In genomic region chr1:32864375-32865019, GRCh38 we compare ENCODE assay signal across 14 cellular contexts. TPM values are rescaled to one million over a fixed set of nuclear protein-coding genes. Genes with fewer than 3 reads are reported as not detected.
"Had no signal": no experiment of that assay in that cellular context is flagged by ENCODE, and none has a peak within 500 bp of the region (broad histone marks: within the 10 kb centered on the region; RNA-seq: fewer than 3 reads in every experiment).

No MANE protein-coding gene starts in this region.

- ATAC-seq: activated naive CD4-positive, alpha-beta T cell treated with anti-CD3 and anti-CD28 coated beads, Interleukin-2, amount 50 U/mL, for 72 hours; stimulated activated naive CD8-positive, alpha-beta T cell treated with anti-CD3 and anti-CD28 coated beads, Interleukin-15, amount 100 ng/mL, for 72 hours had no signal

- H3K4me1 Mint-ChIP-seq: activated CD4-positive, alpha-beta T cell treated with anti-CD3 and anti-CD28 coated beads, Interleukin-2, amount 10 ng/mL, durations not matched to agents 7 days and 5 days had no signal

- H3K9me3 ChIP-seq: testis had no signal

- H3K27me3 ChIP-seq: testis had no signal

- H3K4me3 Mint-ChIP-seq: activated B cell treated with CpG ODN at 0.5 μM for 24 hours; activated CD4-positive, alpha-beta T cell treated with anti-CD3 and anti-CD28 coated beads, Interleukin-2, amount 10 ng/mL, durations not matched to agents 7 days and 5 days; nephron progenitor cell; stimulated activated naive CD8-positive, alpha-beta T cell treated with anti-CD3 and anti-CD28 coated beads, Interleukin-15, amount 100 ng/mL, for 72 hours; T-helper 1 cell treated with Interleukin-12 subunit alpha and Interleukin-12 subunit beta and Interleukin-4 antibody, amounts not matched to agents 30 μg/mL and 1 μg/mL, for 36 hours had no signal

- H3K27ac Mint-ChIP-seq: activated B cell treated with CpG ODN at 0.5 μM for 24 hours; activated CD4-positive, alpha-beta T cell treated with anti-CD3 and anti-CD28 coated beads, Interleukin-2, amount 10 ng/mL, durations not matched to agents 7 days and 5 days; nephron progenitor cell; T-helper 1 cell treated with Interleukin-12 subunit alpha and Interleukin-12 subunit beta and Interleukin-4 antibody, amounts not matched to agents 30 μg/mL and 1 μg/mL, for 36 hours had no signal

- DNase-seq: activated B cell treated with CpG ODN at 0.5 μM for 24 hours; activated CD4-positive, alpha-beta T cell treated with anti-CD3 and anti-CD28 coated beads, Interleukin-2, amount 10 ng/mL, durations not matched to agents 7 days and 5 days; effector CD8-positive, alpha-beta T cell; mesenchymal stem cell; nephron progenitor cell; stimulated activated CD4-positive, alpha-beta T cell treated with anti-CD3 and anti-CD28 coated beads, Interleukin-15, amount 100 ng/mL, for 24 hours; stimulated activated CD4-positive, alpha-beta T cell treated with anti-CD3 and anti-CD28 coated beads, Interleukin-4, amount 100 ng/mL, for 24 hours; stimulated activated naive CD8-positive, alpha-beta T cell treated with anti-CD3 and anti-CD28 coated beads, Interleukin-15, amount 100 ng/mL, for 72 hours; testis had no signal

- H3K9me3 Mint-ChIP-seq: activated B cell treated with CpG ODN at 0.5 μM for 24 hours; activated CD4-positive, alpha-beta T cell treated with anti-CD3 and anti-CD28 coated beads, Interleukin-2, amount 10 ng/mL, durations not matched to agents 7 days and 5 days; activated naive CD4-positive, alpha-beta T cell treated with anti-CD3 and anti-CD28 coated beads, Interleukin-2, amount 50 U/mL, for 72 hours; nephron progenitor cell; stimulated activated naive CD8-positive, alpha-beta T cell treated with anti-CD3 and anti-CD28 coated beads, Interleukin-15, amount 100 ng/mL, for 72 hours; T-helper 1 cell treated with Interleukin-12 subunit alpha and Interleukin-12 subunit beta and Interleukin-4 antibody, amounts not matched to agents 30 μg/mL and 1 μg/mL, for 36 hours had no signal

- H3K4me3 ChIP-seq: testis had no signal

RNA-seq across cellular contexts. Expression of gene FNDC5, which starts 6.2 kb away (rescaled TPM):
- total RNA-seq: activated CD4-positive, alpha-beta T cell treated with anti-CD3 and anti-CD28 coated beads, Interleukin-2, amount 10 ng/mL, durations not matched to agents 7 days and 5 days; activated naive CD4-positive, alpha-beta T cell treated with anti-CD3 and anti-CD28 coated beads, Interleukin-2, amount 50 U/mL, for 72 hours; bronchial epithelial cell had no signal

RNA-seq across cellular contexts. Expression of gene HPCA, which starts 21.8 kb away (rescaled TPM):
- total RNA-seq: activated B cell treated with CpG ODN at 0.5 μM for 24 hours; activated CD4-positive, alpha-beta T cell treated with anti-CD3 and anti-CD28 coated beads, Interleukin-2, amount 10 ng/mL, durations not matched to agents 7 days and 5 days; bronchial epithelial cell; osteocyte; skeletal muscle tissue had no signal

RNA-seq across cellular contexts. Expression of gene TMEM54, which starts 36.7 kb away (rescaled TPM):
- total RNA-seq: activated CD4-positive, alpha-beta T cell treated with anti-CD3 and anti-CD28 coated beads, Interleukin-2, amount 10 ng/mL, durations not matched to agents 7 days and 5 days had no signal
